In the genomic region with DNA sequence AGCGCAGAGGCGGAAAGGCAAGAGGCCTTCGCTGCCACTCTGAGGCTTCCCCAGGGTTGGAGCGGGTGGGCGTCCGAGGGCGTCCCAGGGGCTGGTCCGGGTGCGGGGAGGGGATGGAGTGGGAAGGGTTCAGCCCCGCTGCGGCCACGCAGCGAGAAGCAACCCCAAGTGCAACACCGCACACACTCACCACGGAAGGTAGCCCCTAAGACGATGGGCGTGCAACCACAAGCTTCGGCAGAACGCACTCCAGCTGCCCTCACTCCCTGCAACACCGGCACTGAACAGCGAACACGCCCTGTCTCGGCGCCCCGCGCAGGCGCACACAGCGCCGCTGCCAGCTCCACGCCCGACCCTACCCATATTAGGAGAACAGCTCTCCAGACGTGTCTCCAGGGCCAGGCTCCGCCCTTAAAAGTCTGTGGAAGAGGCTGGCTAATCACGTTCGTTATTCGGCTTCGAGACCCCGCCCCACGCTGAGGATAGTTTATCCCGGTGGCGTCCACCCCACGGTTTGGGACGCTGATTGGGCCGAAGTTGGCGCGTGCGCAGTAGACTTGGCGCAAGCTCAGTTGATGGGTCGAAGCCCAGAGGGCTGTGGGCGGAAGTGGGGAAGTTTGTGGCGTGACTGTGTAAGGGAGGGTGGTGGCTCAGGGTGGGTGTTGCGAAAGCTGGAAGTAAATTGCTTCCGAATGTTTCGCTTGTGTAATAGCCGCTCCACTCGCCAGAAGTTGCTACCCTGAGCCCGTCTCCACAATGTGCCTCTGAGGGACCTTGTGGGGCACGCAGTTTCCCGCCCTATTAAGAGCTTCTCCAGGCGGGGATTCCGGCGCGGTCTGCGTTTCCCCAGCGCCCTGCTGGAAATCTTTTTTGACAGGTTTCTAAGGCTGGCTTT, we compare ENCODE assay signal across 1 cellular context.
TF ChIP-seq lines count a peak whose summit lies in the region.

A gene (minus strand): TSS at position 300 of the 895 bp plus-strand sequence. CDS start 343 bp downstream, outside the sequence.

TF ChIP-seq in HepG2, 621 proteins besides CTCF, POLR2A, EP300 and RAD21 (continued from another document and continues in another):
- peak; percentile 45 for TF ChIP-seq ATF1 (CRISPR knock-in tag; IDR thresholded peaks at IDR 0.05)
- TF ChIP-seq, protein P1, sequence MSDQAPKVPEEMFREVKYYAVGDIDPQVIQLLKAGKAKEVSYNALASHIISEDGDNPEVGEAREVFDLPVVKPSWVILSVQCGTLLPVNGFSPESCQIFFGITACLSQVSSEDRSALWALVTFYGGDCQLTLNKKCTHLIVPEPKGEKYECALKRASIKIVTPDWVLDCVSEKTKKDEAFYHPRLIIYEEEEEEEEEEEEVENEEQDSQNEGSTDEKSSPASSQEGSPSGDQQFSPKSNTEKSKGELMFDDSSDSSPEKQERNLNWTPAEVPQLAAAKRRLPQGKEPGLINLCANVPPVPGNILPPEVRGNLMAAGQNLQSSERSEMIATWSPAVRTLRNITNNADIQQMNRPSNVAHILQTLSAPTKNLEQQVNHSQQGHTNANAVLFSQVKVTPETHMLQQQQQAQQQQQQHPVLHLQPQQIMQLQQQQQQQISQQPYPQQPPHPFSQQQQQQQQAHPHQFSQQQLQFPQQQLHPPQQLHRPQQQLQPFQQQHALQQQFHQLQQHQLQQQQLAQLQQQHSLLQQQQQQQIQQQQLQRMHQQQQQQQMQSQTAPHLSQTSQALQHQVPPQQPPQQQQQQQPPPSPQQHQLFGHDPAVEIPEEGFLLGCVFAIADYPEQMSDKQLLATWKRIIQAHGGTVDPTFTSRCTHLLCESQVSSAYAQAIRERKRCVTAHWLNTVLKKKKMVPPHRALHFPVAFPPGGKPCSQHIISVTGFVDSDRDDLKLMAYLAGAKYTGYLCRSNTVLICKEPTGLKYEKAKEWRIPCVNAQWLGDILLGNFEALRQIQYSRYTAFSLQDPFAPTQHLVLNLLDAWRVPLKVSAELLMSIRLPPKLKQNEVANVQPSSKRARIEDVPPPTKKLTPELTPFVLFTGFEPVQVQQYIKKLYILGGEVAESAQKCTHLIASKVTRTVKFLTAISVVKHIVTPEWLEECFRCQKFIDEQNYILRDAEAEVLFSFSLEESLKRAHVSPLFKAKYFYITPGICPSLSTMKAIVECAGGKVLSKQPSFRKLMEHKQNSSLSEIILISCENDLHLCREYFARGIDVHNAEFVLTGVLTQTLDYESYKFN (CRISPR knock-in tag; conservative IDR thresholded peaks at IDR 0.05) = peak; percentile 40; the same call in 1 of the 2 replicates
- TF ChIP-seq KDM6A (CRISPR knock-in tag; IDR thresholded peaks at IDR 0.05; ENCODE audit: low read depth) = no peak
- no peak for TF ChIP-seq ZNF17 (CRISPR knock-in tag; IDR thresholded peaks at IDR 0.05)
- TF ChIP-seq, protein P2, sequence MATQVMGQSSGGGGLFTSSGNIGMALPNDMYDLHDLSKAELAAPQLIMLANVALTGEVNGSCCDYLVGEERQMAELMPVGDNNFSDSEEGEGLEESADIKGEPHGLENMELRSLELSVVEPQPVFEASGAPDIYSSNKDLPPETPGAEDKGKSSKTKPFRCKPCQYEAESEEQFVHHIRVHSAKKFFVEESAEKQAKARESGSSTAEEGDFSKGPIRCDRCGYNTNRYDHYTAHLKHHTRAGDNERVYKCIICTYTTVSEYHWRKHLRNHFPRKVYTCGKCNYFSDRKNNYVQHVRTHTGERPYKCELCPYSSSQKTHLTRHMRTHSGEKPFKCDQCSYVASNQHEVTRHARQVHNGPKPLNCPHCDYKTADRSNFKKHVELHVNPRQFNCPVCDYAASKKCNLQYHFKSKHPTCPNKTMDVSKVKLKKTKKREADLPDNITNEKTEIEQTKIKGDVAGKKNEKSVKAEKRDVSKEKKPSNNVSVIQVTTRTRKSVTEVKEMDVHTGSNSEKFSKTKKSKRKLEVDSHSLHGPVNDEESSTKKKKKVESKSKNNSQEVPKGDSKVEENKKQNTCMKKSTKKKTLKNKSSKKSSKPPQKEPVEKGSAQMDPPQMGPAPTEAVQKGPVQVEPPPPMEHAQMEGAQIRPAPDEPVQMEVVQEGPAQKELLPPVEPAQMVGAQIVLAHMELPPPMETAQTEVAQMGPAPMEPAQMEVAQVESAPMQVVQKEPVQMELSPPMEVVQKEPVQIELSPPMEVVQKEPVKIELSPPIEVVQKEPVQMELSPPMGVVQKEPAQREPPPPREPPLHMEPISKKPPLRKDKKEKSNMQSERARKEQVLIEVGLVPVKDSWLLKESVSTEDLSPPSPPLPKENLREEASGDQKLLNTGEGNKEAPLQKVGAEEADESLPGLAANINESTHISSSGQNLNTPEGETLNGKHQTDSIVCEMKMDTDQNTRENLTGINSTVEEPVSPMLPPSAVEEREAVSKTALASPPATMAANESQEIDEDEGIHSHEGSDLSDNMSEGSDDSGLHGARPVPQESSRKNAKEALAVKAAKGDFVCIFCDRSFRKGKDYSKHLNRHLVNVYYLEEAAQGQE (IDR thresholded peaks at IDR 0.05; ENCODE audit: borderline replicate concordance in 1 of 2, low read depth in 1 of 2, low read length in 2 of 2) = peak in 1 of 2 experiments; percentile 49; a peak in 1 of 4 replicates
- no peak for TF ChIP-seq ARID2 (CRISPR knock-in tag; IDR thresholded peaks at IDR 0.05; ENCODE audit: borderline replicate concordance)
- TF ChIP-seq TOE1 (CRISPR knock-in tag; IDR thresholded peaks at IDR 0.05) = no peak
- TF ChIP-seq, protein P3, sequence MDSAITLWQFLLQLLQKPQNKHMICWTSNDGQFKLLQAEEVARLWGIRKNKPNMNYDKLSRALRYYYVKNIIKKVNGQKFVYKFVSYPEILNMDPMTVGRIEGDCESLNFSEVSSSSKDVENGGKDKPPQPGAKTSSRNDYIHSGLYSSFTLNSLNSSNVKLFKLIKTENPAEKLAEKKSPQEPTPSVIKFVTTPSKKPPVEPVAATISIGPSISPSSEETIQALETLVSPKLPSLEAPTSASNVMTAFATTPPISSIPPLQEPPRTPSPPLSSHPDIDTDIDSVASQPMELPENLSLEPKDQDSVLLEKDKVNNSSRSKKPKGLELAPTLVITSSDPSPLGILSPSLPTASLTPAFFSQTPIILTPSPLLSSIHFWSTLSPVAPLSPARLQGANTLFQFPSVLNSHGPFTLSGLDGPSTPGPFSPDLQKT (CRISPR knock-in tag; IDR thresholded peaks at IDR 0.05; ENCODE audit: borderline replicate concordance) = no peak
- TF ChIP-seq ZNF143 (CRISPR knock-in tag; IDR thresholded peaks at IDR 0.05) = no peak
- no peak for TF ChIP-seq NCOA5 (CRISPR knock-in tag; IDR thresholded peaks at IDR 0.05)
- TF ChIP-seq PAF1 (CRISPR knock-in tag; IDR thresholded peaks at IDR 0.05) = no peak
- TF ChIP-seq MEIS1 (CRISPR knock-in tag; IDR thresholded peaks at IDR 0.05; ENCODE audit: borderline replicate concordance) = peak; percentile 84; the same call in 1 of the 2 replicates
- TF ChIP-seq, protein P4, sequence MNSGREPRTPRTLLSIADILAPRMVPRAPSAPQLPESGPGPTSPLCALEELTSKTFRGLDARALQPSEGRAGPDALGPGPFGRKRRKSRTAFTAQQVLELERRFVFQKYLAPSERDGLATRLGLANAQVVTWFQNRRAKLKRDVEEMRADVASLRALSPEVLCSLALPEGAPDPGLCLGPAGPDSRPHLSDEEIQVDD (CRISPR knock-in tag; IDR thresholded peaks at IDR 0.05; ENCODE audit: borderline replicate concordance) = no peak
- TF ChIP-seq NFYC (CRISPR knock-in tag; IDR thresholded peaks at IDR 0.05) = peak; percentile 82
- no peak for TF ChIP-seq NCOA1 (CRISPR knock-in tag; IDR thresholded peaks at IDR 0.05)
- TF ChIP-seq ZNF816 (CRISPR knock-in tag; IDR thresholded peaks at IDR 0.05; ENCODE audit: borderline replicate concordance) = no peak
- no peak for TF ChIP-seq ZNF703 (CRISPR knock-in tag; IDR thresholded peaks at IDR 0.05; ENCODE audit: borderline replicate concordance)
- TF ChIP-seq SCMH1 (CRISPR knock-in tag; IDR thresholded peaks at IDR 0.05; ENCODE audit: borderline replicate concordance) = no peak
- TF ChIP-seq ZNF30 (CRISPR knock-in tag; IDR thresholded peaks at IDR 0.05) = no peak
- TF ChIP-seq, protein P5, sequence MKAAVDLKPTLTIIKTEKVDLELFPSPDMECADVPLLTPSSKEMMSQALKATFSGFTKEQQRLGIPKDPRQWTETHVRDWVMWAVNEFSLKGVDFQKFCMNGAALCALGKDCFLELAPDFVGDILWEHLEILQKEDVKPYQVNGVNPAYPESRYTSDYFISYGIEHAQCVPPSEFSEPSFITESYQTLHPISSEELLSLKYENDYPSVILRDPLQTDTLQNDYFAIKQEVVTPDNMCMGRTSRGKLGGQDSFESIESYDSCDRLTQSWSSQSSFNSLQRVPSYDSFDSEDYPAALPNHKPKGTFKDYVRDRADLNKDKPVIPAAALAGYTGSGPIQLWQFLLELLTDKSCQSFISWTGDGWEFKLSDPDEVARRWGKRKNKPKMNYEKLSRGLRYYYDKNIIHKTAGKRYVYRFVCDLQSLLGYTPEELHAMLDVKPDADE (CRISPR knock-in tag; IDR thresholded peaks at IDR 0.05) = 0 out of 2 replicates have a peak, but pooled peaks have one; percentile 55
- TF ChIP-seq FOXA3 (CRISPR knock-in tag; IDR thresholded peaks at IDR 0.05) = peak; percentile 50
- no peak for TF ChIP-seq ZNF337 (CRISPR knock-in tag; IDR thresholded peaks at IDR 0.05; ENCODE audit: borderline replicate concordance, low read depth)
- no peak for TF ChIP-seq AKAP8 (CRISPR knock-in tag; IDR thresholded peaks at IDR 0.05)
- TF ChIP-seq DNMT1 (CRISPR knock-in tag; IDR thresholded peaks at IDR 0.05) = no peak
- TF ChIP-seq ZNF891 (CRISPR knock-in tag; IDR thresholded peaks at IDR 0.05) = peak; percentile 71
- TF ChIP-seq, protein P6, sequence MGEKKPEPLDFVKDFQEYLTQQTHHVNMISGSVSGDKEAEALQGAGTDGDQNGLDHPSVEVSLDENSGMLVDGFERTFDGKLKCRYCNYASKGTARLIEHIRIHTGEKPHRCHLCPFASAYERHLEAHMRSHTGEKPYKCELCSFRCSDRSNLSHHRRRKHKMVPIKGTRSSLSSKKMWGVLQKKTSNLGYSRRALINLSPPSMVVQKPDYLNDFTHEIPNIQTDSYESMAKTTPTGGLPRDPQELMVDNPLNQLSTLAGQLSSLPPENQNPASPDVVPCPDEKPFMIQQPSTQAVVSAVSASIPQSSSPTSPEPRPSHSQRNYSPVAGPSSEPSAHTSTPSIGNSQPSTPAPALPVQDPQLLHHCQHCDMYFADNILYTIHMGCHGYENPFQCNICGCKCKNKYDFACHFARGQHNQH (CRISPR knock-in tag; IDR thresholded peaks at IDR 0.05) = 0 out of 2 replicates have a peak, but pooled peaks have one; percentile 21
- no peak for TF ChIP-seq RFXANK (CRISPR knock-in tag; IDR thresholded peaks at IDR 0.05)
- TF ChIP-seq, protein P7, sequence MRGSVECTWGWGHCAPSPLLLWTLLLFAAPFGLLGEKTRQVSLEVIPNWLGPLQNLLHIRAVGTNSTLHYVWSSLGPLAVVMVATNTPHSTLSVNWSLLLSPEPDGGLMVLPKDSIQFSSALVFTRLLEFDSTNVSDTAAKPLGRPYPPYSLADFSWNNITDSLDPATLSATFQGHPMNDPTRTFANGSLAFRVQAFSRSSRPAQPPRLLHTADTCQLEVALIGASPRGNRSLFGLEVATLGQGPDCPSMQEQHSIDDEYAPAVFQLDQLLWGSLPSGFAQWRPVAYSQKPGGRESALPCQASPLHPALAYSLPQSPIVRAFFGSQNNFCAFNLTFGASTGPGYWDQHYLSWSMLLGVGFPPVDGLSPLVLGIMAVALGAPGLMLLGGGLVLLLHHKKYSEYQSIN (CRISPR knock-in tag; IDR thresholded peaks at IDR 0.05; ENCODE audit: borderline replicate concordance) = no peak
- TF ChIP-seq, protein P8, sequence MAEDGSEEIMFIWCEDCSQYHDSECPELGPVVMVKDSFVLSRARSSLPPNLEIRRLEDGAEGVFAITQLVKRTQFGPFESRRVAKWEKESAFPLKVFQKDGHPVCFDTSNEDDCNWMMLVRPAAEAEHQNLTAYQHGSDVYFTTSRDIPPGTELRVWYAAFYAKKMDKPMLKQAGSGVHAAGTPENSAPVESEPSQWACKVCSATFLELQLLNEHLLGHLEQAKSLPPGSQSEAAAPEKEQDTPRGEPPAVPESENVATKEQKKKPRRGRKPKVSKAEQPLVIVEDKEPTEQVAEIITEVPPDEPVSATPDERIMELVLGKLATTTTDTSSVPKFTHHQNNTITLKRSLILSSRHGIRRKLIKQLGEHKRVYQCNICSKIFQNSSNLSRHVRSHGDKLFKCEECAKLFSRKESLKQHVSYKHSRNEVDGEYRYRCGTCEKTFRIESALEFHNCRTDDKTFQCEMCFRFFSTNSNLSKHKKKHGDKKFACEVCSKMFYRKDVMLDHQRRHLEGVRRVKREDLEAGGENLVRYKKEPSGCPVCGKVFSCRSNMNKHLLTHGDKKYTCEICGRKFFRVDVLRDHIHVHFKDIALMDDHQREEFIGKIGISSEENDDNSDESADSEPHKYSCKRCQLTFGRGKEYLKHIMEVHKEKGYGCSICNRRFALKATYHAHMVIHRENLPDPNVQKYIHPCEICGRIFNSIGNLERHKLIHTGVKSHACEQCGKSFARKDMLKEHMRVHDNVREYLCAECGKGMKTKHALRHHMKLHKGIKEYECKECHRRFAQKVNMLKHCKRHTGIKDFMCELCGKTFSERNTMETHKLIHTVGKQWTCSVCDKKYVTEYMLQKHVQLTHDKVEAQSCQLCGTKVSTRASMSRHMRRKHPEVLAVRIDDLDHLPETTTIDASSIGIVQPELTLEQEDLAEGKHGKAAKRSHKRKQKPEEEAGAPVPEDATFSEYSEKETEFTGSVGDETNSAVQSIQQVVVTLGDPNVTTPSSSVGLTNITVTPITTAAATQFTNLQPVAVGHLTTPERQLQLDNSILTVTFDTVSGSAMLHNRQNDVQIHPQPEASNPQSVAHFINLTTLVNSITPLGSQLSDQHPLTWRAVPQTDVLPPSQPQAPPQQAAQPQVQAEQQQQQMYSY (CRISPR knock-in tag; IDR thresholded peaks at IDR 0.05) = no peak
- no peak for TF ChIP-seq ZSCAN30 (CRISPR knock-in tag; IDR thresholded peaks at IDR 0.05)
- peak; percentile 62; the same call in 1 of the 2 replicates for TF ChIP-seq YEATS2 (CRISPR knock-in tag; IDR thresholded peaks at IDR 0.05; ENCODE audit: borderline replicate concordance)
- TF ChIP-seq, protein P9, sequence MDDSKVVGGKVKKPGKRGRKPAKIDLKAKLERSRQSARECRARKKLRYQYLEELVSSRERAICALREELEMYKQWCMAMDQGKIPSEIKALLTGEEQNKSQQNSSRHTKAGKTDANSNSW (CRISPR knock-in tag; IDR thresholded peaks at IDR 0.05; ENCODE audit: borderline replicate concordance) = no peak; the same call in 1 of the 2 replicates
- TF ChIP-seq, protein P10, sequence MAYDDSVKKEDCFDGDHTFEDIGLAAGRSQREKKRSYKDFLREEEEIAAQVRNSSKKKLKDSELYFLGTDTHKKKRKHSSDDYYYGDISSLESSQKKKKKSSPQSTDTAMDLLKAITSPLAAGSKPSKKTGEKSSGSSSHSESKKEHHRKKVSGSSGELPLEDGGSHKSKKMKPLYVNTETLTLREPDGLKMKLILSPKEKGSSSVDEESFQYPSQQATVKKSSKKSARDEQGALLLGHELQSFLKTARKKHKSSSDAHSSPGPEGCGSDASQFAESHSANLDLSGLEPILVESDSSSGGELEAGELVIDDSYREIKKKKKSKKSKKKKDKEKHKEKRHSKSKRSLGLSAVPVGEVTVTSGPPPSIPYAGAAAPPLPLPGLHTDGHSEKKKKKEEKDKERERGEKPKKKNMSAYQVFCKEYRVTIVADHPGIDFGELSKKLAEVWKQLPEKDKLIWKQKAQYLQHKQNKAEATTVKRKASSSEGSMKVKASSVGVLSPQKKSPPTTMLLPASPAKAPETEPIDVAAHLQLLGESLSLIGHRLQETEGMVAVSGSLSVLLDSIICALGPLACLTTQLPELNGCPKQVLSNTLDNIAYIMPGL (CRISPR knock-in tag; IDR thresholded peaks at IDR 0.05; ENCODE audit: borderline replicate concordance in 1 of 2, low read depth in 1 of 2) = peak in 1 of 2 experiments; percentile 33; a peak in 1 of 4 replicates
- TF ChIP-seq HDAC6 (IDR thresholded peaks at IDR 0.05; ENCODE audit: low read depth, low read length) = no peak
